ENCODE assay signal across 34 cellular contexts in genomic region chr1:241606544-241606943, GRCh38. TPM values are rescaled to one million over a fixed set of nuclear protein-coding genes. Genes with fewer than 3 reads are reported as not detected.
DNase-seq lines count a peak whose midpoint lies in the region; ATAC-seq, FAIRE-seq and TF ChIP-seq lines count a peak whose summit lies in the region.
"Had no signal": no experiment of that assay in that cellular context is flagged by ENCODE, and none has a peak within 500 bp of the region (broad histone marks: within the 10 kb centered on the region; RNA-seq: fewer than 3 reads in every experiment).

No MANE protein-coding gene starts in this region.

- TF ChIP-seq POLR2A in breast epithelium (IDR thresholded peaks at IDR 0.05): no peak

- no peaks in the 10 kb centered on the region for H3K27me3 ChIP-seq in breast epithelium
- H3K27me3 ChIP-seq: esophagus muscularis mucosa, hepatocyte, left lung, neutrophil, stomach, thyroid gland had no signal

- peak overlapping the region; percentile 89 for H3K27ac Mint-ChIP-seq in MCF 10A (ENCODE audit: low read depth, unreplicated experiment)
- H3K27ac Mint-ChIP-seq: activated naive CD8-positive, alpha-beta T cell treated with anti-CD3 and anti-CD28 coated beads for 36 hours; CD4-positive, CD25-positive, alpha-beta regulatory T cell; mesothelial cell of epicardium; T-helper 2 cell treated with Interferon-gamma antibody and Interleukin-4, amounts not matched to agents 5 μg/mL and 100 μg/mL, for 36 hours had no signal

- CTCF ChIA-PET in MCF 10A (lab: Yijun Ruan, JAX) (interaction anchor here (0.7 to 9.1 kb wide), 16 partner anchors 13 to 1255 kb away, joined by 3 to 155 read pairs (median 4); partner anchors contain the start of gene KMO), RWPE1 (lab: Yijun Ruan, JAX) (interaction anchor here (0.7 kb wide), 1 partner anchor 236 kb away, joined by 4 read pairs; no protein-coding TSS in a partner anchor)

- H3K36me3 ChIP-seq in breast epithelium: no peaks in the 10 kb centered on the region
- H3K36me3 ChIP-seq: esophagus muscularis mucosa, left lung, neutrophil, stomach, thyroid gland had no signal

- intact Hi-C loops in MCF 10A (cut with micrococcal nuclease) (loop anchor here (2.0 kb wide), 1 partner anchor 14 kb away; no protein-coding TSS in a partner anchor), breast epithelium (cut with DNase I; ENCODE audit: low total_unique reads) (no loop called here)

- BruUV-seq in MCF 10A (replicated peaks; lab: Mats Ljungman, UMichigan): no TSS peak

- no peaks in the 10 kb centered on the region for H3K4me1 ChIP-seq in breast epithelium
- H3K4me1 ChIP-seq: thyroid gland had no signal

- H3K4me3 Mint-ChIP-seq in MCF 10A (ENCODE audit: unreplicated experiment): peak overlapping the region; percentile 53
- H3K4me3 Mint-ChIP-seq: activated naive CD8-positive, alpha-beta T cell treated with anti-CD3 and anti-CD28 coated beads for 36 hours; CD4-positive, CD25-positive, alpha-beta regulatory T cell; mesothelial cell of epicardium; naive B cell; T-helper 2 cell treated with Interferon-gamma antibody and Interleukin-4, amounts not matched to agents 5 μg/mL and 100 μg/mL, for 36 hours had no signal

- H3K4me3 ChIP-seq in breast epithelium (no peak overlapping the region), fibroblast of villous mesenchyme (ENCODE audit: low read depth, low read length) (no peak overlapping the region)
- H3K4me3 ChIP-seq: esophagus muscularis mucosa, hepatocyte, left lung, psoas muscle, stomach, thyroid gland had no signal

- H3K27me3 Mint-ChIP-seq in MCF 10A (ENCODE audit: insufficient read depth, unreplicated experiment): no peaks in the 10 kb centered on the region
- H3K27me3 Mint-ChIP-seq: activated naive CD8-positive, alpha-beta T cell treated with anti-CD3 and anti-CD28 coated beads for 36 hours; CD4-positive, CD25-positive, alpha-beta regulatory T cell; naive B cell had no signal

- no peak for FAIRE-seq in urothelium cell line (lab: Jason Lieb, UNC)
- FAIRE-seq: frontal cortex, H1 had no signal

- no peaks in the 10 kb centered on the region for H3K9me3 ChIP-seq in breast epithelium
- H3K9me3 ChIP-seq: esophagus muscularis mucosa, left lung, neutrophil, psoas muscle, stomach, thyroid gland had no signal

- H3K36me3 Mint-ChIP-seq in MCF 10A (ENCODE audit: insufficient read depth, unreplicated experiment): peaks cover 38% of the 10 kb centered on the region

- H3K27ac ChIP-seq in breast epithelium: no peak overlapping the region
- H3K27ac ChIP-seq in RWPE1: peak overlapping the region; percentile 81
- H3K27ac ChIP-seq: 22Rv1, esophagus muscularis mucosa, hepatocyte, KMS-11, left lung, neutrophil, psoas muscle, stomach, thyroid gland had no signal

- POLR2A ChIA-PET in MCF 10A (lab: Yijun Ruan, JAX) (interaction anchor here (0.6 to 8.6 kb wide), 19 partner anchors 9 to 232 kb away, joined by 3 to 126 read pairs (median 4); partner anchors contain the start of genes CHML, FH, KMO and OPN3), RWPE1 (lab: Yijun Ruan, JAX; ENCODE audit: low non-redundant PET) (no interaction called here)

- TF ChIP-seq CTCF in MCF 10A (IDR thresholded peaks at IDR 0.05; ENCODE audit: unreplicated experiment) (no peak), breast epithelium (IDR thresholded peaks at IDR 0.05) (no peak), RWPE1 (conservative IDR thresholded peaks at IDR 0.05; ENCODE audit: low read depth) (no peak), fibroblast of villous mesenchyme (IDR thresholded peaks at IDR 0.05; ENCODE audit: insufficient read depth, low read depth, low read length) (no peak)

- no peaks in the 10 kb centered on the region for H3K9me3 Mint-ChIP-seq in MCF 10A (ENCODE audit: unreplicated experiment)
- H3K9me3 Mint-ChIP-seq: activated naive CD8-positive, alpha-beta T cell treated with anti-CD3 and anti-CD28 coated beads for 36 hours; CD4-positive, CD25-positive, alpha-beta regulatory T cell; mesothelial cell of epicardium; T-helper 2 cell treated with Interferon-gamma antibody and Interleukin-4, amounts not matched to agents 5 μg/mL and 100 μg/mL, for 36 hours had no signal

- DNase-seq in MCF 10A (ENCODE audit: unreplicated experiment) (peak; percentile 77), breast epithelium (ENCODE audit: low spot score in 2 of 2) (no peak), RWPE1 (ENCODE audit: low spot score) (peak; percentile 73), fibroblast of villous mesenchyme (ENCODE audit: low read depth) (peak; percentile 34), urothelium cell line (ENCODE audit: low spot score) (peak; percentile 63), NCI-H2107 treated with DMSO at 0.1 percent for 48 hours (lab: John Stamatoyannopoulos, UW; ENCODE audit: unreplicated experiment) (no peak)
- DNase-seq: activated CD4-positive, alpha-beta T cell treated with anti-CD3 and anti-CD28 coated beads for 4 hours; activated CD8-positive, alpha-beta memory T cell treated with anti-CD3 and anti-CD28 coated beads for 24 hours; activated effector memory CD4-positive, alpha-beta T cell treated with Interleukin-2 at 50 U/mL for 16 hours; activated naive CD8-positive, alpha-beta T cell treated with anti-CD3 and anti-CD28 coated beads for 36 hours; aorta; CD4-positive, CD25-positive, alpha-beta regulatory T cell; central memory CD4-positive, alpha-beta T cell; left lung; naive B cell; NCI-H1694 treated with DMSO at 0.1 percent for 48 hours; NCI-H2171 treated with DMSO at 0.1 percent for 48 hours; NCI-H524; psoas muscle; stimulated activated CD8-positive, alpha-beta memory T cell treated with anti-CD3 and anti-CD28 coated beads, Interleukin-4, amount 100 ng/mL, for 48 hours; stomach; thyroid gland had no signal

- H3K4me1 Mint-ChIP-seq in MCF 10A (ENCODE audit: insufficient read depth, unreplicated experiment): peaks cover 55% of the 10 kb centered on the region
- H3K4me1 Mint-ChIP-seq: activated naive CD8-positive, alpha-beta T cell treated with anti-CD3 and anti-CD28 coated beads for 36 hours; CD4-positive, CD25-positive, alpha-beta regulatory T cell; mesothelial cell of epicardium had no signal

- ATAC-seq in GM21390 (IDR thresholded peaks at IDR 0.05; ENCODE audit: unreplicated experiment) (no peak), HG03045 (IDR thresholded peaks at IDR 0.05; ENCODE audit: unreplicated experiment) (no peak)
- ATAC-seq: left lung, psoas muscle, SK-N-SH treated with all-trans-retinoic acid at 6 μM for 48 hours had no signal

RNA-seq across cellular contexts. Expression of gene CHML, which starts 33.6 kb away (rescaled TPM):
- total RNA-seq in MCF 10A (2022) (33.7 and 33.8 TPM in 2 replicates), breast epithelium (1 to 10 TPM; 6.4 to 7.5 (median 7.2) TPM), fibroblast of villous mesenchyme (16.4 and 17.7 TPM in 2 replicates)

RNA-seq across cellular contexts. Expression of gene OPN3, which starts 33.6 kb away (rescaled TPM):
- 45.6 and 56.1 TPM in 2 replicates for total RNA-seq in MCF 10A (2022)
- total RNA-seq in breast epithelium: 10 to 100 TPM; 12.0 to 22.4 (median 16.1) TPM
- total RNA-seq in fibroblast of villous mesenchyme: 19.6 and 47.5 TPM in 2 replicates

RNA-seq across cellular contexts. Expression of gene WDR64, which starts 45.5 kb away (rescaled TPM):
- total RNA-seq in MCF 10A (2022) (not detected in 2 replicates), breast epithelium (not detected), fibroblast of villous mesenchyme (not detected in 2 replicates)
- total RNA-seq: aorta; CD4-positive, CD25-positive, alpha-beta regulatory T cell; esophagus muscularis mucosa; frontal cortex; H1; left lung; mesothelial cell of epicardium; psoas muscle; stomach; thyroid gland had no signal

Comparison
In these comparisons a context has a peak if more than half of its experiments do, and no peak if none do; other contexts are left out.
1. DNase-seq: peak in MCF 10A (single experiment), RWPE1 (single experiment), fibroblast of villous mesenchyme (single experiment) and urothelium cell line (single experiment); none in breast epithelium (0 of 2) and NCI-H2107 treated with DMSO at 0.1 percent for 48 hours (single experiment).